Comparison of ENCODE assay signal across 20 cellular contexts in the genomic region with DNA sequence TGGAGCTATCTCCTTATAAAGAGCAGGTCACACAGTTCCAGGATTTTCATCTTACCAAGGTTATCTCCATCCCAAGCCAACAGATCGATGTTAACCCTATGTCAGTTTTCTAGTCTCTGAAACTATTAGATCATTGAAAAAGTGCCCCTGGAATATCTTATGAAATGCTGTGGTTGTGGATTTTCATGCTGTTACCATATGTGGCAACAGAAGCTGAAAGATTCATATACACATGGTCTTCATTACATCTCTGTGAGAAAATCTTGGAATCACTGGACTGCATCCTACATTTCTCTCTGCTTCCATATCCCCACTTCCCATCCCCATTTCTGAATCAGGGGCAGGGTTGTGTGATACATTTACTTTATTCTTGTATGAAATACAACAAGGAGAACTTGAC.
"Had no signal": no experiment of that assay in that cellular context is flagged by ENCODE, and none has a peak within 500 bp of the region (broad histone marks: within the 10 kb centered on the region; RNA-seq: fewer than 3 reads in every experiment).

No MANE protein-coding gene starts in this region.

- H3K27me3 ChIP-seq: colonic mucosa, neutrophil, testis, tibial nerve, upper lobe of right lung, vagina had no signal

- H3K27ac ChIP-seq: colonic mucosa, neutrophil, spleen, testis, tibial nerve, upper lobe of right lung, vagina had no signal

- DNase-seq: colonic mucosa; dermis blood vessel endothelial cell; erythroblast; foreskin melanocyte; head of caudate nucleus; hippocampal formation; naive thymus-derived CD4-positive, alpha-beta T cell; nephron progenitor cell; posterior cingulate gyrus; spleen; stimulated activated CD4-positive, alpha-beta T cell treated with anti-CD3 and anti-CD28 coated beads, Interleukin-15, amount 100 ng/mL, for 24 hours; stimulated activated CD4-positive, alpha-beta T cell treated with anti-CD3 and anti-CD28 coated beads, Interleukin-1b, Interleukin-23, amount 100 ng/mL, for 48 hours; stimulated activated CD4-positive, alpha-beta T cell treated with anti-CD3 and anti-CD28 coated beads, Interleukin-4, amount 100 ng/mL, for 24 hours; testis; upper lobe of right lung had no signal

- H3K4me1 ChIP-seq: colonic mucosa, spleen, testis, tibial nerve, upper lobe of right lung, vagina had no signal

- ATAC-seq: naive thymus-derived CD4-positive, alpha-beta T cell; sciatic nerve; stimulated activated memory B cell treated with anti-CD40 and anti-IgM and Interleukin-4, amounts not matched to agents 10 μg/mL and 1 μg/mL and 100 μg/mL, for 72 hours; upper lobe of right lung had no signal

- H3K9me3 ChIP-seq: colonic mucosa, neutrophil, spleen, testis, tibial nerve, upper lobe of right lung, vagina had no signal

- H3K36me3 ChIP-seq: colonic mucosa, neutrophil, spleen, tibial nerve, upper lobe of right lung, vagina had no signal

- H3K4me3 ChIP-seq: colonic mucosa, spleen, testis, tibial nerve, upper lobe of right lung, vagina had no signal
